In genomic region chr3:71050521-71051258, GRCh38 we compare ENCODE assay signal across 8 cellular contexts.
DNase-seq lines count a peak whose midpoint lies in the region; ATAC-seq and TF ChIP-seq lines count a peak whose summit lies in the region.

No MANE protein-coding gene starts in this region.

- H3K9ac ChIP-seq in HUES6 (ENCODE audit: low read length), result no peak overlapping the region

- no peaks in the 10 kb centered on the region for H3K27me3 ChIP-seq in HUES6 (ENCODE audit: control insufficient read depth, insufficient read depth, low read length)

- peak overlapping the region; percentile 28 for H3K4me3 Mint-ChIP-seq in stimulated activated effector memory CD8-positive, alpha-beta T cell treated with anti-CD3 and anti-CD28 coated beads, Interleukin-12 subunit alpha, Interleukin-12 subunit beta, amount 100 ng/mL, for 72 hours

- no peak for TF ChIP-seq CTCF in fibroblast of pulmonary artery (IDR thresholded peaks at IDR 0.05; ENCODE audit: low read length, missing control alignments)

- H3K9me3 Mint-ChIP-seq in stimulated activated effector memory CD8-positive, alpha-beta T cell treated with anti-CD3 and anti-CD28 coated beads, Interleukin-12 subunit alpha, Interleukin-12 subunit beta, amount 100 ng/mL, for 72 hours, result no peaks in the 10 kb centered on the region

- H3K4me1 Mint-ChIP-seq in stimulated activated effector memory CD8-positive, alpha-beta T cell treated with anti-CD3 and anti-CD28 coated beads, Interleukin-12 subunit alpha, Interleukin-12 subunit beta, amount 100 ng/mL, for 72 hours, result peaks cover 88% of the 10 kb centered on the region

- peaks cover 99% of the 10 kb centered on the region for H3K36me3 Mint-ChIP-seq in stimulated activated effector memory CD8-positive, alpha-beta T cell treated with anti-CD3 and anti-CD28 coated beads, Interleukin-12 subunit alpha, Interleukin-12 subunit beta, amount 100 ng/mL, for 72 hours

- H3K4me3 ChIP-seq in HUES6 (ENCODE audit: low read depth, low read length), result peak overlapping the region; percentile 7; the same call in 1 of the 2 replicates
- H3K4me3 ChIP-seq in fibroblast of pulmonary artery (replicated peaks; ENCODE audit: low read depth, low read length), result no peak overlapping the region

- DNase-seq in T-helper 22 cell (ENCODE audit: low read depth) (peak; percentile 53), fibroblast of pulmonary artery (ENCODE audit: low read depth) (peak; percentile 50), NCI-H446 (lab: John Stamatoyannopoulos, UW) (no peak), NCI-H2227 treated with DMSO at 0.1 percent for 48 hours (lab: John Stamatoyannopoulos, UW) (no peak)
- no peak for DNase-seq in stimulated activated effector memory CD8-positive, alpha-beta T cell treated with anti-CD3 and anti-CD28 coated beads, Interleukin-12 subunit alpha, Interleukin-12 subunit beta, amount 100 ng/mL, for 72 hours (ENCODE audit: low spot score in 2 of 2)
- DNase-seq in activated CD8-positive, alpha-beta memory T cell treated with anti-CD3 and anti-CD28 coated beads, Interleukin-2, amount 50 U/mL, for 4 hours, result no peak

- H3K27ac Mint-ChIP-seq in stimulated activated effector memory CD8-positive, alpha-beta T cell treated with anti-CD3 and anti-CD28 coated beads, Interleukin-12 subunit alpha, Interleukin-12 subunit beta, amount 100 ng/mL, for 72 hours, result peak overlapping the region; percentile 81

- no peaks in the 10 kb centered on the region for H3K9me3 ChIP-seq in HUES6 (ENCODE audit: control insufficient read depth, insufficient read depth, low read depth, low read length)

- no peaks in the 10 kb centered on the region for H3K36me3 ChIP-seq in HUES6 (ENCODE audit: control insufficient read depth, insufficient read depth, low read length)

- peak; percentile 97 for ATAC-seq in stimulated activated effector memory CD8-positive, alpha-beta T cell treated with anti-CD3 and anti-CD28 coated beads, Interleukin-12 subunit alpha, Interleukin-12 subunit beta, amount 100 ng/mL, for 72 hours
- ATAC-seq in GM21717 (IDR thresholded peaks at IDR 0.05; ENCODE audit: unreplicated experiment), result no peak

- peaks cover 96% of the 10 kb centered on the region for H3K4me1 ChIP-seq in HUES6 (ENCODE audit: control insufficient read depth, insufficient read depth, low read length)

- peak overlapping the region; percentile 58; the same call in 1 of the 2 replicates for H3K27ac ChIP-seq in HUES6 (ENCODE audit: low read depth, low read length)

Comparison
In these comparisons a context has a peak if more than half of its experiments do, and no peak if none do; other contexts are left out.
1. DNase-seq: peak in T-helper 22 cell (single experiment) and fibroblast of pulmonary artery (single experiment); none in stimulated activated effector memory CD8-positive, alpha-beta T cell treated with anti-CD3 and anti-CD28 coated beads, Interleukin-12 subunit alpha, Interleukin-12 subunit beta, amount 100 ng/mL, for 72 hours (0 of 2), NCI-H446 (0 of 2), activated CD8-positive, alpha-beta memory T cell treated with anti-CD3 and anti-CD28 coated beads, Interleukin-2, amount 50 U/mL, for 4 hours (single experiment) and NCI-H2227 treated with DMSO at 0.1 percent for 48 hours (single experiment).